ENCODE assay signal across 27 cellular contexts in genomic region chr5:80760680-80761079, GRCh38.
DNase-seq lines count a peak whose midpoint lies in the region; ATAC-seq, FAIRE-seq and TF ChIP-seq lines count a peak whose summit lies in the region.
"Had no signal": no experiment of that assay in that cellular context is flagged by ENCODE, and none has a peak within 500 bp of the region (broad histone marks: within the 10 kb centered on the region; RNA-seq: fewer than 3 reads in every experiment).

No MANE protein-coding gene starts in this region.

- H2AK5ac ChIP-seq in H9 (ENCODE audit: insufficient read length, low read length) = no peak overlapping the region

- no peak overlapping the region for H3K56ac ChIP-seq in H9 (ENCODE audit: insufficient read length, low read depth, low read length)

- H4K20me1 ChIP-seq in K562 (replicated peaks; ENCODE audit: control insufficient read depth, insufficient read depth, low read length) (no peaks in the 10 kb centered on the region), H9 (ENCODE audit: control insufficient read depth, insufficient read depth, insufficient read length) (no peaks in the 10 kb centered on the region)

- intact Hi-C loops in CD4-positive, alpha-beta memory T cell (cut with micrococcal nuclease) = no loop called here
- intact Hi-C loops in K562 (cut with micrococcal nuclease) = no loop called here

- ATAC-seq in T-helper 17 cell (no peak), K562 (peak; percentile 65)
- ATAC-seq: left lobe of liver, pancreas had no signal

- H3K79me2 ChIP-seq in K562 (ENCODE audit: control insufficient read depth, insufficient read depth, low read length) (no peaks in the 10 kb centered on the region), H9 (ENCODE audit: insufficient read depth, low read length) (no peaks in the 10 kb centered on the region)

- H2BK120ac ChIP-seq in H9 (ENCODE audit: low read depth, low read length, poor library complexity, severe bottlenecking) = no peak overlapping the region

- in situ Hi-C loops in K562 (cut with MboI) = no loop called here

- H2BK12ac ChIP-seq in H9 (ENCODE audit: insufficient read length, low read depth, low read length) = no peak overlapping the region

- peaks cover 53% of the 10 kb centered on the region for H3K4me1 ChIP-seq in CD4-positive, alpha-beta memory T cell (ENCODE audit: insufficient read depth, low read length)
- H3K4me1 ChIP-seq in K562 (replicated peaks in 1 of 2; ENCODE audit: control insufficient read depth in 2 of 2, insufficient read depth in 2 of 2, low read length in 2 of 2) (peaks cover 0 to 12% of the 10 kb centered on the region in 2 experiments; a peak in 3 of 5 replicates), H9 (ENCODE audit: insufficient read depth, low read length) (peaks cover 3% of the 10 kb centered on the region; the same call in 1 of the 2 replicates)
- H3K4me1 ChIP-seq: pancreas, upper lobe of right lung had no signal

- H3K9me3 ChIP-seq in CD4-positive, alpha-beta memory T cell (ENCODE audit: control insufficient read depth in 1 of 2, low read length in 2 of 2) = no peaks in the 10 kb centered on the region
- no peaks in the 10 kb centered on the region for H3K9me3 ChIP-seq in T-helper 17 cell (ENCODE audit: control insufficient read depth, low read length, poor library complexity, severe bottlenecking)
- H3K9me3 ChIP-seq in K562 (replicated peaks; ENCODE audit: control insufficient read depth, insufficient read depth, low read depth, low read length) = no peaks in the 10 kb centered on the region
- no peaks in the 10 kb centered on the region for H3K9me3 ChIP-seq in H9 (ENCODE audit: control insufficient read depth, low read depth, low read length)
- H3K9me3 ChIP-seq: pancreas, upper lobe of right lung had no signal

- H4K8ac ChIP-seq in H9 (replicated peaks; ENCODE audit: insufficient read length, low read depth, low read length) = no peak overlapping the region

- H3K9ac ChIP-seq in K562 (ENCODE audit: insufficient read depth in 1 of 2, low read depth in 2 of 2, low read length in 2 of 2) = no peak overlapping the region
- no peak overlapping the region for H3K9ac ChIP-seq in H9 (ENCODE audit: extremely low read depth, insufficient read length, low read length)
- H3K9ac ChIP-seq: neural progenitor cell had no signal

- H3K9me3 Mint-ChIP-seq in T-helper 2 cell treated with Interferon-gamma antibody and Interleukin-4, amounts not matched to agents 5 μg/mL and 100 μg/mL, for 36 hours = peaks cover 4% of the 10 kb centered on the region
- peaks cover 0 to 1% (median 0%) of the 10 kb centered on the region in 8 donors for H3K9me3 Mint-ChIP-seq in CD4-positive, alpha-beta memory T cell
- H3K9me3 Mint-ChIP-seq in H9 = no peaks in the 10 kb centered on the region
- H3K9me3 Mint-ChIP-seq: activated B cell treated with CpG ODN at 0.5 μM for 24 hours, brain, CD14-positive monocyte, neural progenitor cell had no signal

- H3K23me2 ChIP-seq in H9 (ENCODE audit: insufficient read length, low read depth, low read length, poor library complexity, severe bottlenecking) = no peaks in the 10 kb centered on the region

- no peak overlapping the region for H2BK5ac ChIP-seq in H9 (ENCODE audit: insufficient read length, low read length)

- FAIRE-seq in K562 (lab: Jason Lieb, UNC) = no peak
- FAIRE-seq: A204.1, islet of Langerhans, pancreas had no signal

- H3K4ac ChIP-seq in H9 (ENCODE audit: low read depth, low read length) = no peak overlapping the region

- peaks cover 61% of the 10 kb centered on the region for H3K4me1 Mint-ChIP-seq in T-helper 2 cell treated with Interferon-gamma antibody and Interleukin-4, amounts not matched to agents 5 μg/mL and 100 μg/mL, for 36 hours (ENCODE audit: low read depth)
- H3K4me1 Mint-ChIP-seq in CD4-positive, alpha-beta memory T cell = peaks cover 38 to 58% (median 50%) of the 10 kb centered on the region in 4 donors
- peaks cover 36% of the 10 kb centered on the region for H3K4me1 Mint-ChIP-seq in T-helper 17 cell
- H3K4me1 Mint-ChIP-seq in H9 = peaks cover 17 to 21% of the 10 kb centered on the region in 2 experiments

- no peak for TF ChIP-seq POLR2A in K562 (conservative IDR thresholded peaks at IDR 0.05)

- BruUV-seq in K562 (replicated peaks; lab: Mats Ljungman, UMichigan) = no TSS peak

- no peaks in the 10 kb centered on the region for H3K79me1 ChIP-seq in H9 (ENCODE audit: insufficient read depth, low read depth, low read length, poor library complexity, severe bottlenecking)

- H3K27ac Mint-ChIP-seq in T-helper 2 cell treated with Interferon-gamma antibody and Interleukin-4, amounts not matched to agents 5 μg/mL and 100 μg/mL, for 36 hours = peak overlapping the region; percentile 75
- peak overlapping the region in 6 of 7 donors; percentile 33 to 83 (median 64) for H3K27ac Mint-ChIP-seq in CD4-positive, alpha-beta memory T cell
- H3K27ac Mint-ChIP-seq in T-helper 17 cell (peak overlapping the region; percentile 57), H9 (peak overlapping the region in 1 of 3 experiments; percentile 52; a peak in 3 of 7 replicates)
- H3K27ac Mint-ChIP-seq: activated B cell treated with CpG ODN at 0.5 μM for 24 hours, brain, CD14-positive monocyte, neural progenitor cell had no signal

- H2BK20ac ChIP-seq in H9 (ENCODE audit: low read depth, low read length, poor library complexity, severe bottlenecking) = no peak overlapping the region

- no peaks in the 10 kb centered on the region for H3K36me3 ChIP-seq in CD4-positive, alpha-beta memory T cell (ENCODE audit: insufficient read depth, low read length)
- H3K36me3 ChIP-seq in K562 (ENCODE audit: control insufficient read depth, insufficient read depth, low read length) = peaks cover 10% of the 10 kb centered on the region
- H3K36me3 ChIP-seq: upper lobe of right lung had no signal

- TF ChIP-seq RAD21 in K562 (CRISPR knock-in tag; conservative IDR thresholded peaks at IDR 0.05 in 1 of 2, IDR thresholded peaks at IDR 0.05 in 1 of 2) = no peak

- POLR2A ChIA-PET in CD4-positive, alpha-beta memory T cell (lab: Charles Lee; ENCODE audit: partially characterized antibody) = no interaction called here
- POLR2A ChIA-PET in K562 (lab: Yijun Ruan, JAX) = interaction anchor here (0.6 kb wide), 1 partner anchor 389 kb away, joined by 4 read pairs; no protein-coding TSS in a partner anchor

- no peak overlapping the region for H4K5ac ChIP-seq in H9 (ENCODE audit: insufficient read length, low read depth, low read length)

- no peak overlapping the region for H4K91ac ChIP-seq in H9 (ENCODE audit: insufficient read length, low read depth, low read length)

- WGBS in K562 (ENCODE audit: insufficient coverage, low coverage, missing lambda C conversion rate) = 100% methylated on average over 1 of the region's 1 CpG
- WGBS in H9 (ENCODE audit: extremely low coverage, insufficient read length, low lambda C conversion rate) = no CpG with 5 or more reads among the region's 1 CpG

- H3K18ac ChIP-seq in H9 (ENCODE audit: insufficient read length, low read depth, low read length) = no peak overlapping the region

- no peaks in the 10 kb centered on the region for H3K27me3 Mint-ChIP-seq in T-helper 2 cell treated with Interferon-gamma antibody and Interleukin-4, amounts not matched to agents 5 μg/mL and 100 μg/mL, for 36 hours (ENCODE audit: low read depth)
- no peaks in the 10 kb centered on the region for H3K27me3 Mint-ChIP-seq in CD4-positive, alpha-beta memory T cell
- H3K27me3 Mint-ChIP-seq in T-helper 17 cell (no peaks in the 10 kb centered on the region), H9 (ENCODE audit: low read depth) (no peaks in the 10 kb centered on the region)
- H3K27me3 Mint-ChIP-seq: activated B cell treated with CpG ODN at 0.5 μM for 24 hours, brain had no signal

- no peak overlapping the region for H2BK15ac ChIP-seq in H9 (ENCODE audit: low read depth, low read length)

- no peak for DNase-seq in T-helper 2 cell treated with Interferon-gamma antibody and Interleukin-4, amounts not matched to agents 5 μg/mL and 100 μg/mL, for 36 hours (ENCODE audit: low spot score)
- DNase-seq in T-helper 2 cell (no peak), T-helper 17 cell (no peak), K562 (ENCODE audit: extremely low read depth in 1 of 4, low spot score in 3 of 4) (no peak), H9 (no peak), RKO (ENCODE audit: low spot score) (no peak), SIG-M5 treated with dmso at 0.1 percent for 504 hours (lab: John Stamatoyannopoulos, UW; ENCODE audit: unreplicated experiment) (no peak)
- no peak for DNase-seq in CD4-positive, alpha-beta memory T cell
- DNase-seq: activated B cell treated with CpG ODN at 0.5 μM for 24 hours; activated gamma-delta T cell treated with Interleukin-2 at 50 U/mL for 16 hours; amniotic stem cell; cerebellar nuclear complex; dermis blood vessel endothelial cell; glutamatergic neuron; NCI-H2029; NCI-H524 treated with DMSO at 0.1 percent for 48 hours; pancreas; Right ventricle myocardium superior; stimulated activated CD4-positive, alpha-beta T cell treated with anti-CD3 and anti-CD28 coated beads, Interleukin-15, amount 100 ng/mL, for 24 hours; stimulated activated CD4-positive, alpha-beta T cell treated with anti-CD3 and anti-CD28 coated beads, Interleukin-4, amount 100 ng/mL, for 4 hours; upper lobe of right lung had no signal

- H3K9me1 ChIP-seq in K562 (ENCODE audit: control insufficient read depth, insufficient read depth, low read length) = no peaks in the 10 kb centered on the region

- peak overlapping the region; percentile 21; the same call in 1 of the 2 replicates for H3K4me2 ChIP-seq in K562 (ENCODE audit: insufficient read depth, low read length)
- H3K4me2 ChIP-seq in H9 (ENCODE audit: insufficient read depth, insufficient read length, low read length) = no peak overlapping the region
- H3K4me2 ChIP-seq: neural progenitor cell had no signal

- H3K36me3 Mint-ChIP-seq in T-helper 2 cell treated with Interferon-gamma antibody and Interleukin-4, amounts not matched to agents 5 μg/mL and 100 μg/mL, for 36 hours (ENCODE audit: low read depth) = peaks cover 54% of the 10 kb centered on the region
- H3K36me3 Mint-ChIP-seq in CD4-positive, alpha-beta memory T cell = peaks cover 8 to 29% of the 10 kb centered on the region in 2 donors
- H3K36me3 Mint-ChIP-seq in T-helper 17 cell (ENCODE audit: low read depth) = peaks cover 5% of the 10 kb centered on the region
- H3K36me3 Mint-ChIP-seq in H9 (ENCODE audit: insufficient read depth in 1 of 3, low read depth in 3 of 3) = no peaks in the 10 kb centered on the region

- H3T11ph ChIP-seq in H9 (ENCODE audit: low read length) = no peak overlapping the region

- no peak overlapping the region for H3K4me3 ChIP-seq in CD4-positive, alpha-beta memory T cell (ENCODE audit: low read length in 2 of 2)
- H3K4me3 ChIP-seq in K562 = no peak overlapping the region
- H3K4me3 ChIP-seq: neural progenitor cell, pancreas, upper lobe of right lung had no signal

- no peaks in the 10 kb centered on the region for H3K27me3 ChIP-seq in CD4-positive, alpha-beta memory T cell (ENCODE audit: insufficient read depth, low read length)
- H3K27me3 ChIP-seq in K562 (ENCODE audit: control insufficient read depth in 2 of 2, insufficient read depth in 2 of 2, low read length in 2 of 2) = no peaks in the 10 kb centered on the region
- no peaks in the 10 kb centered on the region for H3K27me3 ChIP-seq in H9 (ENCODE audit: insufficient read depth, low read length)
- H3K27me3 ChIP-seq: neural progenitor cell, pancreas, upper lobe of right lung had no signal

- H3K4me3 Mint-ChIP-seq in T-helper 2 cell treated with Interferon-gamma antibody and Interleukin-4, amounts not matched to agents 5 μg/mL and 100 μg/mL, for 36 hours = peak overlapping the region; percentile 28
- peak overlapping the region in 4 of 8 donors; percentile 43 to 72 (median 62) for H3K4me3 Mint-ChIP-seq in CD4-positive, alpha-beta memory T cell
- no peak overlapping the region for H3K4me3 Mint-ChIP-seq in T-helper 17 cell
- H3K4me3 Mint-ChIP-seq in H9 = no peak overlapping the region
- H3K4me3 Mint-ChIP-seq: activated B cell treated with CpG ODN at 0.5 μM for 24 hours, brain, CD14-positive monocyte, neural progenitor cell had no signal

- peak overlapping the region; percentile 6 for H3K27ac ChIP-seq in CD4-positive, alpha-beta memory T cell (ENCODE audit: low read depth, low read length)
- H3K27ac ChIP-seq in K562 (ENCODE audit: extremely low read depth, low read depth, low read length) (peak overlapping the region; percentile 50; the same call in 1 of the 3 replicates), H9 (ENCODE audit: insufficient read length, low read depth, low read length) (no peak overlapping the region)
- H3K27ac ChIP-seq: neural progenitor cell, pancreas, upper lobe of right lung had no signal

- CTCF ChIA-PET in CD4-positive, alpha-beta memory T cell (lab: Charles Lee; ENCODE audit: partially characterized antibody) = interaction anchor here (2.1 kb wide), 1 partner anchor 347 kb away, joined by 7 read pairs; no protein-coding TSS in a partner anchor
- CTCF ChIA-PET in K562 (lab: Yijun Ruan, JAX; ENCODE audit: low intra/inter-chr PET ratio) = no interaction called here

- TF ChIP-seq CTCF in K562 (IDR thresholded peaks at IDR 0.05 in 2 of 3, conservative IDR thresholded peaks at IDR 0.05 in 1 of 3; ENCODE audit: insufficient read depth in 2 of 3, low read depth in 1 of 3, low read length in 3 of 3) (no peak), H9 (conservative IDR thresholded peaks at IDR 0.05) (no peak)

- H3K14ac ChIP-seq in H9 (ENCODE audit: insufficient read depth, low read length) = no peak overlapping the region

- H2AFZ ChIP-seq in K562 (ENCODE audit: low read depth, low read length) = peak overlapping the region; percentile 73
- H2AFZ ChIP-seq in H9 (ENCODE audit: low read length) = no peak overlapping the region
- H2AFZ ChIP-seq: neural progenitor cell had no signal

- no peak for TF ChIP-seq EP300 in K562 (IDR thresholded peaks at IDR 0.05; ENCODE audit: low read length)

- H3K23ac ChIP-seq in H9 (ENCODE audit: insufficient read length, low read depth, low read length) = no peak overlapping the region
